In genomic region chr10:132600416-132600815, GRCh38 we compare ENCODE assay signal across 30 cellular contexts.
"Had no signal": no experiment of that assay in that cellular context is flagged by ENCODE, and none has a peak within 500 bp of the region (broad histone marks: within the 10 kb centered on the region; RNA-seq: fewer than 3 reads in every experiment).

No MANE protein-coding gene starts in this region.

- FAIRE-seq: colon, endothelial cell of umbilical vein, frontal cortex had no signal

- DNase-seq: activated CD4-positive, alpha-beta memory T cell treated with anti-CD3 and anti-CD28 coated beads, Interleukin-2, amount 10 ng/mL, durations not matched to agents 7 days and 5 days; activated CD4-positive, alpha-beta T cell treated with anti-CD3 and anti-CD28 coated beads for 4 hours; activated CD4-positive, alpha-beta T cell treated with anti-CD3 and anti-CD28 coated beads, Interleukin-2, amount 10 ng/mL, durations not matched to agents 7 days and 5 days; activated CD4-positive, alpha-beta T cell treated with anti-CD3 and anti-CD28 coated beads, Interleukin-2, amount 50 U/mL, for 4 hours; activated CD4-positive, CD25-positive, alpha-beta regulatory T cell; activated CD4-positive, CD25-positive, alpha-beta regulatory T cell treated with anti-CD3 and anti-CD28 coated beads, Interleukin-2, amount 50 U/mL, for 72 hours; activated CD8-positive, alpha-beta memory T cell treated with anti-CD3 and anti-CD28 coated beads, Interleukin-2, amount 50 U/mL, for 48 hours; activated gamma-delta T cell; activated naive CD4-positive, alpha-beta T cell; activated naive CD4-positive, alpha-beta T cell treated with anti-CD3 and anti-CD28 coated beads, Interleukin-2, amount 10 ng/mL, durations not matched to agents 7 days and 5 days; activated T-cell treated with anti-CD3 and anti-CD28 coated beads for 4 hours; activated T-cell treated with anti-CD3 and anti-CD28 coated beads, Interleukin-2, amount 50 U/mL, for 24 hours; activated T-cell treated with anti-CD3 and anti-CD28 coated beads, Interleukin-2, amount 50 U/mL, for 72 hours; amygdala; aorta; body of pancreas; caudate nucleus; cortex of kidney; dermis blood vessel endothelial cell; effector CD4-positive, alpha-beta T cell; effector memory CD8-positive, alpha-beta T cell; foreskin fibroblast; glutamatergic neuron; heart left ventricle; T-helper 2 cell had no signal

- H3K27ac ChIP-seq: body of pancreas, epithelial cell of prostate, heart left ventricle had no signal

- H3K36me3 ChIP-seq: heart left ventricle had no signal

- H3K4me1 ChIP-seq: body of pancreas had no signal

- H3K27me3 ChIP-seq: body of pancreas, heart left ventricle had no signal

- ATAC-seq: activated naive CD4-positive, alpha-beta T cell treated with anti-CD3 and anti-CD28 coated beads, Interleukin-2, amount 50 U/mL, for 72 hours; activated T-cell treated with anti-CD3 and anti-CD28 coated beads, Interleukin-2, amount 50 U/mL, for 72 hours; body of pancreas; effector memory CD8-positive, alpha-beta T cell; heart left ventricle had no signal

- H3K4me3 ChIP-seq: body of pancreas, heart left ventricle had no signal
